Comparison of ENCODE assay signal across 19 cellular contexts in the genomic region with DNA sequence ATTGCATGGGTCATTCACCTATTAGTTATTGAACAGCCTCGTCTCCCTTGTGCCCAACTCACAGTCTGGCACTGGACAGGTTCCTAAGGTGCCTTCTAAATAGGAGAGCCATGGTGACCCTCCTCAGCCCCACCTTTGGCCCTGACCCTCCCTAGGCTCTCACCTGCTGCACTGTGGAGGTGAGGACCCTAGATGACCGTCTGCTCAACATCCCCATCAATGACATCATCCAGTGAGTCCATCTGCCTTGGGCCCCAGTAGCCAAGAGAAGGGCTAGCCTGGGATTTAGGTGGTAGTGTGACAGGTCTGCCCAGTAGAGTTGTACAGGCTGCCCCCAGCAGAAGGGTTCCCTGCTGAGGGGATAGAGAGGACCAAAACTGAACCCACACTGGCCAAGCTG. TPM values are rescaled to one million over a fixed set of nuclear protein-coding genes. Genes with fewer than 3 reads are reported as not detected.
DNase-seq lines count a peak whose midpoint lies in the region; ATAC-seq and TF ChIP-seq lines count a peak whose summit lies in the region.
"Had no signal": no experiment of that assay in that cellular context is flagged by ENCODE, and none has a peak within 500 bp of the region (broad histone marks: within the 10 kb centered on the region; RNA-seq: fewer than 3 reads in every experiment).

No MANE protein-coding gene starts in this region.

- no peak overlapping the region for H3K4me3 Mint-ChIP-seq in activated CD4-positive, alpha-beta T cell treated with anti-CD3 and anti-CD28 coated beads, Interleukin-2, amount 10 ng/mL, durations not matched to agents 7 days and 5 days
- peak overlapping the region in 5 of 7 donors; percentile 22 to 66 (median 55) for H3K4me3 Mint-ChIP-seq in CD8-positive, alpha-beta memory T cell
- no peak overlapping the region for H3K4me3 Mint-ChIP-seq in activated naive CD8-positive, alpha-beta T cell treated with anti-CD3 and anti-CD28 coated beads for 36 hours
- H3K4me3 Mint-ChIP-seq in natural killer cell (no peak overlapping the region), GM23338 (no peak overlapping the region)
- H3K4me3 Mint-ChIP-seq: activated T-cell treated with anti-CD3 and anti-CD28 coated beads, Interleukin-2, amount 50 U/mL, for 4 hours; HFFc6 had no signal

- H3K23ac ChIP-seq in neuronal stem cell (ENCODE audit: low read depth, low read length, poor library complexity): no peak overlapping the region

- H3K9me3 ChIP-seq in CD8-positive, alpha-beta memory T cell (ENCODE audit: low read length): no peaks in the 10 kb centered on the region
- no peaks in the 10 kb centered on the region for H3K9me3 ChIP-seq in neuronal stem cell (replicated peaks in 1 of 2; ENCODE audit: control insufficient read depth in 2 of 2, insufficient read depth in 1 of 2, low read depth in 1 of 2, low read length in 2 of 2)
- H3K9me3 ChIP-seq: neutrophil, suprapubic skin had no signal

- no peaks in the 10 kb centered on the region for H3K9me2 ChIP-seq in GM23338 (ENCODE audit: insufficient read depth)

- no peaks in the 10 kb centered on the region for H3K27me3 ChIP-seq in CD8-positive, alpha-beta memory T cell (ENCODE audit: insufficient read depth, low read length, poor library complexity, severe bottlenecking)
- H3K27me3 ChIP-seq in neuronal stem cell (ENCODE audit: control insufficient read depth in 3 of 3, insufficient read depth in 3 of 3, low read depth in 1 of 3, low read length in 3 of 3): no peaks in the 10 kb centered on the region
- H3K27me3 ChIP-seq in GM23338 (ENCODE audit: insufficient read depth): no peaks in the 10 kb centered on the region
- H3K27me3 ChIP-seq: suprapubic skin had no signal

- CTCF ChIA-PET in activated CD4-positive, alpha-beta T cell treated with anti-CD3 and anti-CD28 coated beads, Interleukin-2, amount 10 ng/mL, durations not matched to agents 7 days and 5 days (lab: Charles Lee): interaction anchor here (1.2 to 1.3 kb wide), 2 partner anchors 9 to 36 kb away, joined by 3 read pairs; no protein-coding TSS in a partner anchor
- CTCF ChIA-PET in CD8-positive, alpha-beta memory T cell (lab: Charles Lee): interaction anchor here (1.1 to 4.3 kb wide), 3 partner anchors 12 to 64 kb away, joined by 3 to 40 read pairs (median 3); partner anchors contain the start of gene UCP2

- peaks cover 70% of the 10 kb centered on the region for H3K4me1 Mint-ChIP-seq in activated CD4-positive, alpha-beta T cell treated with anti-CD3 and anti-CD28 coated beads, Interleukin-2, amount 10 ng/mL, durations not matched to agents 7 days and 5 days
- H3K4me1 Mint-ChIP-seq in CD8-positive, alpha-beta memory T cell: peaks cover 64 to 87% (median 78%) of the 10 kb centered on the region in 3 donors
- H3K4me1 Mint-ChIP-seq in activated naive CD8-positive, alpha-beta T cell treated with anti-CD3 and anti-CD28 coated beads for 36 hours: peaks cover 76% of the 10 kb centered on the region
- H3K4me1 Mint-ChIP-seq in natural killer cell: peaks cover 51 to 61% of the 10 kb centered on the region in 2 donors
- H3K4me1 Mint-ChIP-seq in GM23338: peaks cover 9% of the 10 kb centered on the region

- H2BK5ac ChIP-seq in neuronal stem cell (ENCODE audit: low read length): no peak overlapping the region

- no peaks in the 10 kb centered on the region for H3K79me2 ChIP-seq in GM23338 (replicated peaks; ENCODE audit: insufficient read depth)

- no peak for DNase-seq in activated CD4-positive, alpha-beta T cell treated with anti-CD3 and anti-CD28 coated beads, Interleukin-2, amount 10 ng/mL, durations not matched to agents 7 days and 5 days
- no peak for DNase-seq in activated CD4-positive, alpha-beta T cell treated with anti-CD3 and anti-CD28 coated beads for 1 hour
- no peak for DNase-seq in CD8-positive, alpha-beta memory T cell
- DNase-seq in activated naive CD8-positive, alpha-beta T cell treated with anti-CD3 and anti-CD28 coated beads for 36 hours: no peak
- DNase-seq in natural killer cell: no peak
- DNase-seq in neuronal stem cell (ENCODE audit: low spot score): no peak
- no peak for DNase-seq in GM23338 (ENCODE audit: low spot score)
- DNase-seq: activated T-cell treated with anti-CD3 and anti-CD28 coated beads, Interleukin-2, amount 50 U/mL, for 4 hours; anterior cingulate cortex; effector CD4-positive, alpha-beta T cell; HFFc6; KBM-7; midbrain; NCI-H187; stimulated activated CD4-positive, alpha-beta T cell treated with anti-CD3 and anti-CD28 coated beads, Interleukin-4, amount 100 ng/mL, for 4 hours had no signal

- no peak overlapping the region for H4K91ac ChIP-seq in neuronal stem cell (ENCODE audit: low read depth, low read length, poor library complexity)

- H3K27me3 Mint-ChIP-seq in activated CD4-positive, alpha-beta T cell treated with anti-CD3 and anti-CD28 coated beads, Interleukin-2, amount 10 ng/mL, durations not matched to agents 7 days and 5 days: no peaks in the 10 kb centered on the region
- no peaks in the 10 kb centered on the region for H3K27me3 Mint-ChIP-seq in CD8-positive, alpha-beta memory T cell
- H3K27me3 Mint-ChIP-seq in activated naive CD8-positive, alpha-beta T cell treated with anti-CD3 and anti-CD28 coated beads for 36 hours: no peaks in the 10 kb centered on the region
- H3K27me3 Mint-ChIP-seq in natural killer cell (ENCODE audit: low read depth in 2 of 2): no peaks in the 10 kb centered on the region
- H3K27me3 Mint-ChIP-seq in GM23338 (ENCODE audit: insufficient read depth, low read depth, poor library complexity): peaks cover 10% of the 10 kb centered on the region

- H3K27ac Mint-ChIP-seq in activated CD4-positive, alpha-beta T cell treated with anti-CD3 and anti-CD28 coated beads, Interleukin-2, amount 10 ng/mL, durations not matched to agents 7 days and 5 days: peak overlapping the region; percentile 84
- H3K27ac Mint-ChIP-seq in CD8-positive, alpha-beta memory T cell: peak overlapping the region; percentile 76 to 98 (median 94)
- H3K27ac Mint-ChIP-seq in activated naive CD8-positive, alpha-beta T cell treated with anti-CD3 and anti-CD28 coated beads for 36 hours: peak overlapping the region; percentile 81
- H3K27ac Mint-ChIP-seq in natural killer cell (peak overlapping the region; percentile 97 to 99), GM23338 (no peak overlapping the region)
- H3K27ac Mint-ChIP-seq: HFFc6 had no signal

- no peak overlapping the region for H2BK12ac ChIP-seq in neuronal stem cell (ENCODE audit: low read length)

- H2AK5ac ChIP-seq in neuronal stem cell (ENCODE audit: low read depth, low read length): no peak overlapping the region

- no peak for TF ChIP-seq CTCF in natural killer cell (IDR thresholded peaks at IDR 0.05)
- TF ChIP-seq CTCF in GM23338 (conservative IDR thresholded peaks at IDR 0.05; ENCODE audit: low read depth in 2 of 2): no peak

- no peaks in the 10 kb centered on the region for H3K79me1 ChIP-seq in neuronal stem cell (ENCODE audit: low read depth, low read length)

- no peak overlapping the region for H3K9ac ChIP-seq in neuronal stem cell (ENCODE audit: low read depth, low read length, poor library complexity)

- no peak overlapping the region for H3K14ac ChIP-seq in neuronal stem cell (ENCODE audit: low read length)

- H2AFZ ChIP-seq in neuronal stem cell (ENCODE audit: low read length): no peak overlapping the region
- no peak overlapping the region for H2AFZ ChIP-seq in GM23338

- no peak overlapping the region for H3K4ac ChIP-seq in neuronal stem cell (ENCODE audit: low read length)

- H3K4me2 ChIP-seq in neuronal stem cell (ENCODE audit: insufficient read depth, low read length, poor library complexity, severe bottlenecking): no peak overlapping the region
- H3K4me2 ChIP-seq in GM23338: no peak overlapping the region

- no peaks in the 10 kb centered on the region for H3K9me3 Mint-ChIP-seq in activated CD4-positive, alpha-beta T cell treated with anti-CD3 and anti-CD28 coated beads, Interleukin-2, amount 10 ng/mL, durations not matched to agents 7 days and 5 days
- no peaks in the 10 kb centered on the region for H3K9me3 Mint-ChIP-seq in CD8-positive, alpha-beta memory T cell
- H3K9me3 Mint-ChIP-seq in activated naive CD8-positive, alpha-beta T cell treated with anti-CD3 and anti-CD28 coated beads for 36 hours: no peaks in the 10 kb centered on the region
- no peaks in the 10 kb centered on the region for H3K9me3 Mint-ChIP-seq in natural killer cell
- H3K9me3 Mint-ChIP-seq in GM23338: no peaks in the 10 kb centered on the region; the same call in 2 of the 3 replicates
- H3K9me3 Mint-ChIP-seq: activated T-cell treated with anti-CD3 and anti-CD28 coated beads, Interleukin-2, amount 50 U/mL, for 4 hours; HFFc6 had no signal

- ATAC-seq in natural killer cell (no peak), HG02885 (IDR thresholded peaks at IDR 0.05; ENCODE audit: poor library complexity, unreplicated experiment) (no peak), GM23338 (no peak)
- ATAC-seq: activated T-cell treated with anti-CD3 and anti-CD28 coated beads, Interleukin-2, amount 50 U/mL, for 4 hours had no signal

- intact Hi-C loops in natural killer cell (cut with micrococcal nuclease): no loop called here

- no peak overlapping the region for H3K27ac ChIP-seq in CD8-positive, alpha-beta memory T cell (ENCODE audit: low read depth, low read length)
- H3K27ac ChIP-seq in neuronal stem cell (replicated peaks; ENCODE audit: low read length) (no peak overlapping the region), GM23338 (ENCODE audit: low read depth) (no peak overlapping the region)
- H3K27ac ChIP-seq: neutrophil, SK-N-MC, suprapubic skin had no signal

- no peak overlapping the region for H4K8ac ChIP-seq in neuronal stem cell (ENCODE audit: low read depth, low read length)

- H3K36me3 ChIP-seq in CD8-positive, alpha-beta memory T cell (ENCODE audit: insufficient read depth, low read length): no peaks in the 10 kb centered on the region
- H3K36me3 ChIP-seq in neuronal stem cell (replicated peaks in 1 of 2; ENCODE audit: control insufficient read depth in 2 of 2, insufficient read depth in 2 of 2, low read length in 2 of 2): peaks cover 0 to under 1% of the 10 kb centered on the region in 2 donors
- H3K36me3 ChIP-seq in GM23338 (ENCODE audit: insufficient read depth): no peaks in the 10 kb centered on the region
- H3K36me3 ChIP-seq: suprapubic skin had no signal

- no peaks in the 10 kb centered on the region for H4K20me1 ChIP-seq in GM23338 (replicated peaks; ENCODE audit: insufficient read depth)

- peaks cover 87% of the 10 kb centered on the region for H3K4me1 ChIP-seq in CD8-positive, alpha-beta memory T cell (ENCODE audit: insufficient read depth, low read length)
- peaks cover 0 to 7% of the 10 kb centered on the region in 2 donors for H3K4me1 ChIP-seq in neuronal stem cell (ENCODE audit: control insufficient read depth in 2 of 2, insufficient read depth in 1 of 2, low read depth in 1 of 2, low read length in 2 of 2)
- peaks cover 4% of the 10 kb centered on the region; the same call in 1 of the 2 replicates for H3K4me1 ChIP-seq in GM23338 (ENCODE audit: insufficient read depth)

- WGBS in neuronal stem cell (ENCODE audit: extremely low coverage in 2 of 2, insufficient read length in 2 of 2, insufficient replicate concordance in 1 of 2), 2 donors: no CpG with 5 or more reads among the region's 2 CpGs

- no peak overlapping the region for H3K4me3 ChIP-seq in CD8-positive, alpha-beta memory T cell (ENCODE audit: low read length)
- H3K4me3 ChIP-seq in neuronal stem cell (ENCODE audit: low read length in 2 of 2): no peak overlapping the region
- H3K4me3 ChIP-seq in GM23338: no peak overlapping the region
- H3K4me3 ChIP-seq: SK-N-MC, suprapubic skin had no signal

- H2BK120ac ChIP-seq in neuronal stem cell (ENCODE audit: low read depth, low read length): no peak overlapping the region

- H2BK15ac ChIP-seq in neuronal stem cell (ENCODE audit: low read length): no peak overlapping the region

- POLR2A ChIA-PET in activated CD4-positive, alpha-beta T cell treated with anti-CD3 and anti-CD28 coated beads, Interleukin-2, amount 10 ng/mL, durations not matched to agents 7 days and 5 days (lab: Charles Lee): no interaction called here
- POLR2A ChIA-PET in CD8-positive, alpha-beta memory T cell (lab: Charles Lee): interaction anchor here (0.5 to 8.8 kb wide), 6 partner anchors 12 to 202 kb away, joined by 3 to 150 read pairs (median 4); partner anchors contain the start of genes C2CD3, PPME1 and UCP2

- H3K18ac ChIP-seq in neuronal stem cell (ENCODE audit: low read length): no peak overlapping the region

- H3K36me3 Mint-ChIP-seq in activated CD4-positive, alpha-beta T cell treated with anti-CD3 and anti-CD28 coated beads, Interleukin-2, amount 10 ng/mL, durations not matched to agents 7 days and 5 days (ENCODE audit: low read depth): peaks cover 16% of the 10 kb centered on the region
- peaks cover 2 to 6% (median 2%) of the 10 kb centered on the region in 3 donors for H3K36me3 Mint-ChIP-seq in CD8-positive, alpha-beta memory T cell
- H3K36me3 Mint-ChIP-seq in activated naive CD8-positive, alpha-beta T cell treated with anti-CD3 and anti-CD28 coated beads for 36 hours: peaks cover 9% of the 10 kb centered on the region
- H3K36me3 Mint-ChIP-seq in natural killer cell: no peaks in the 10 kb centered on the region
- peaks cover 3% of the 10 kb centered on the region; the same call in 1 of the 3 replicates for H3K36me3 Mint-ChIP-seq in GM23338 (ENCODE audit: low read depth)

- H3F3A ChIP-seq in GM23338 (replicated peaks; ENCODE audit: low read depth): 0 out of 2 replicates have a peak, but pooled peaks cover 8% of the 10 kb centered on the region

RNA-seq across cellular contexts. Expression of gene UCP2, which starts 13.6 kb away (rescaled TPM):
- total RNA-seq in activated CD4-positive, alpha-beta T cell treated with anti-CD3 and anti-CD28 coated beads, Interleukin-2, amount 10 ng/mL, durations not matched to agents 7 days and 5 days: 100 to 1,000 TPM; 326 to 344 TPM
- total RNA-seq in CD8-positive, alpha-beta memory T cell: 100 to 1,000 TPM; 279 to 295 TPM
- 962 TPM for polyA plus RNA-seq in CD8-positive, alpha-beta memory T cell
- total RNA-seq in activated naive CD8-positive, alpha-beta T cell treated with anti-CD3 and anti-CD28 coated beads for 36 hours: 100 to 1,000 TPM; 180 to 181 TPM
- 100 to 1,000 TPM; 463 to 946 (median 562) TPM for total RNA-seq in natural killer cell
- 66.7 TPM for polyA plus RNA-seq in neuronal stem cell (2013, experiment 1 of 2)
- polyA plus RNA-seq in neuronal stem cell (2013, experiment 2 of 2): 65.7 TPM
- 69.8 and 76.9 TPM in 2 replicates for total RNA-seq in GM23338 (2014; rRNA removed; shearing (Covaris generic))
- 59.4 and 60.1 TPM in 2 replicates for polyA plus RNA-seq in GM23338 (2016; fragmentation: Nextera tagmentation; extraction: Ambion mirVana)

RNA-seq across cellular contexts. Expression of gene DNAJB13, which starts 18.3 kb away (rescaled TPM):
- under 1 TPM; 0.15 to 0.31 TPM for total RNA-seq in activated CD4-positive, alpha-beta T cell treated with anti-CD3 and anti-CD28 coated beads, Interleukin-2, amount 10 ng/mL, durations not matched to agents 7 days and 5 days
- total RNA-seq in CD8-positive, alpha-beta memory T cell: under 1 TPM; 0.31 to 0.44 TPM
- not detected for polyA plus RNA-seq in CD8-positive, alpha-beta memory T cell
- under 1 TPM; 0.18 to 0.21 TPM for total RNA-seq in activated naive CD8-positive, alpha-beta T cell treated with anti-CD3 and anti-CD28 coated beads for 36 hours
- under 1 TPM in 1 of 3 donors, not detected in 2; 0.45 TPM for total RNA-seq in natural killer cell
- 0.26 TPM for polyA plus RNA-seq in neuronal stem cell (2013, experiment 1 of 2)
- polyA plus RNA-seq in neuronal stem cell (2013, experiment 2 of 2): 0.24 TPM
- total RNA-seq in GM23338 (2014; rRNA removed; shearing (Covaris generic)): 0.14 TPM in 1 of 2 replicates, not detected in the other
- polyA plus RNA-seq in GM23338 (2016; fragmentation: Nextera tagmentation; extraction: Ambion mirVana): 0.32 and 0.50 TPM in 2 replicates
- total RNA-seq: suprapubic skin had no signal

RNA-seq across cellular contexts. Expression of gene UCP3, which starts 39.8 kb away (rescaled TPM):
- 1 to 10 TPM; 2.5 to 3.2 TPM for total RNA-seq in activated CD4-positive, alpha-beta T cell treated with anti-CD3 and anti-CD28 coated beads, Interleukin-2, amount 10 ng/mL, durations not matched to agents 7 days and 5 days
- total RNA-seq in CD8-positive, alpha-beta memory T cell: 1 to 10 TPM; 2.8 to 2.9 TPM
- polyA plus RNA-seq in CD8-positive, alpha-beta memory T cell: 0.36 TPM
- 1 to 10 TPM in 1 of 2 experiments, under 1 TPM in 1; 0.89 to 1.1 TPM for total RNA-seq in activated naive CD8-positive, alpha-beta T cell treated with anti-CD3 and anti-CD28 coated beads for 36 hours
- 1 to 10 TPM; 7.8 to 8.6 (median 8.5) TPM for total RNA-seq in natural killer cell
- polyA plus RNA-seq in neuronal stem cell (2013, experiment 1 of 2): 0.68 TPM
- 0.89 TPM for polyA plus RNA-seq in neuronal stem cell (2013, experiment 2 of 2)
- total RNA-seq in GM23338 (2014; rRNA removed; shearing (Covaris generic)): 0.21 TPM in 1 of 2 replicates, not detected in the other
- polyA plus RNA-seq in GM23338 (2016; fragmentation: Nextera tagmentation; extraction: Ambion mirVana): 0.21 and 0.40 TPM in 2 replicates

Comparison
In these comparisons a context has a peak if more than half of its experiments do, and no peak if none do; other contexts are left out.
1. H3K4me3 Mint-ChIP-seq: peak in CD8-positive, alpha-beta memory T cell (5 of 7); none in activated CD4-positive, alpha-beta T cell treated with anti-CD3 and anti-CD28 coated beads, Interleukin-2, amount 10 ng/mL, durations not matched to agents 7 days and 5 days (single experiment), activated naive CD8-positive, alpha-beta T cell treated with anti-CD3 and anti-CD28 coated beads for 36 hours (single experiment), natural killer cell (single experiment) and GM23338 (single experiment).